8 cellular contexts compared by ENCODE assay signal in genomic region chr15:99451484-99451883, GRCh38.
DNase-seq lines count a peak whose midpoint lies in the region; ATAC-seq and FAIRE-seq lines count a peak whose summit lies in the region.

No MANE protein-coding gene starts in this region.

- peak; percentile 62 for FAIRE-seq in urothelium cell line (lab: Jason Lieb, UNC)

- ATAC-seq in Right ventricle myocardium inferior, result no peak
- ATAC-seq in Right ventricle myocardium superior (ENCODE audit: poor library complexity), result no peak
- ATAC-seq in central memory CD8-positive, alpha-beta T cell (replicated peaks; ENCODE audit: extremely low read depth, poor library complexity, severe bottlenecking), result no peak
- ATAC-seq in naive thymus-derived CD8-positive, alpha-beta T cell, result no peak
- no peak for ATAC-seq in sciatic nerve
- no peak for ATAC-seq in HG02885 (IDR thresholded peaks at IDR 0.05; ENCODE audit: poor library complexity, unreplicated experiment)
- ATAC-seq in HG03108 (IDR thresholded peaks at IDR 0.05; ENCODE audit: unreplicated experiment), result no peak

- H3K4me1 Mint-ChIP-seq in central memory CD8-positive, alpha-beta T cell, result peaks cover 21% of the 10 kb centered on the region
- peaks cover 18 to 55% (median 46%) of the 10 kb centered on the region in 4 donors for H3K4me1 Mint-ChIP-seq in naive thymus-derived CD8-positive, alpha-beta T cell

- intact Hi-C loops in Right ventricle myocardium inferior (cut with DNase I) (loop anchor here (5.0 kb wide), 2 partner anchors 36 to 251 kb away; no protein-coding TSS in a partner anchor), Right ventricle myocardium superior (cut with DNase I) (no loop called here), sciatic nerve (cut with DNase I) (no loop called here)

- no peak overlapping the region for H3K27ac Mint-ChIP-seq in central memory CD8-positive, alpha-beta T cell (ENCODE audit: low read depth)
- H3K27ac Mint-ChIP-seq in naive thymus-derived CD8-positive, alpha-beta T cell, result peak overlapping the region in 9 of 10 donors; percentile 49 to 94 (median 92)

- POLR2A ChIA-PET in naive thymus-derived CD8-positive, alpha-beta T cell (lab: Charles Lee), result interaction anchor here (0.6 to 1.5 kb wide), 8 partner anchors 9 to 114 kb away, joined by 3 to 5 read pairs (median 4); partner anchors contain the start of gene MEF2A

- H3K27me3 Mint-ChIP-seq in central memory CD8-positive, alpha-beta T cell, result peaks cover 52% of the 10 kb centered on the region
- no peaks in the 10 kb centered on the region for H3K27me3 Mint-ChIP-seq in naive thymus-derived CD8-positive, alpha-beta T cell

- no peaks in the 10 kb centered on the region for H3K36me3 Mint-ChIP-seq in central memory CD8-positive, alpha-beta T cell (ENCODE audit: insufficient read depth)
- H3K36me3 Mint-ChIP-seq in naive thymus-derived CD8-positive, alpha-beta T cell, result no peaks in the 10 kb centered on the region

- H3K9me3 Mint-ChIP-seq in central memory CD8-positive, alpha-beta T cell, result no peaks in the 10 kb centered on the region
- H3K9me3 Mint-ChIP-seq in naive thymus-derived CD8-positive, alpha-beta T cell, result no peaks in the 10 kb centered on the region

- peak overlapping the region; percentile 50 for H3K4me3 Mint-ChIP-seq in central memory CD8-positive, alpha-beta T cell
- H3K4me3 Mint-ChIP-seq in naive thymus-derived CD8-positive, alpha-beta T cell, result peak overlapping the region; percentile 15 to 90 (median 83)

- DNase-seq in Right ventricle myocardium inferior (ENCODE audit: missing footprints) (peak; percentile 30), Right ventricle myocardium superior (no peak), urothelium cell line (ENCODE audit: low spot score) (no peak), sciatic nerve (ENCODE audit: low spot score) (no peak)
- DNase-seq in central memory CD8-positive, alpha-beta T cell (ENCODE audit: low spot score in 2 of 2), result no peak
- no peak for DNase-seq in naive thymus-derived CD8-positive, alpha-beta T cell
